7 cellular contexts compared by ENCODE assay signal in genomic region chr4:101345271-101345595, GRCh38. TPM values are rescaled to one million over a fixed set of nuclear protein-coding genes. Genes with fewer than 3 reads are reported as not detected.
DNase-seq lines count a peak whose midpoint lies in the region; ATAC-seq lines count a peak whose summit lies in the region.

No MANE protein-coding gene starts in this region.

- DNase-seq in HAP-1 (ENCODE audit: low spot score in 2 of 2) (no peak), SIG-M5 (lab: John Stamatoyannopoulos, UW) (peak; percentile 5), dedifferentiated amniotic fluid mesenchymal stem cell (ENCODE audit: extremely low spot score) (peak; percentile 36), naive B cell (no peak)

- no peaks in the 10 kb centered on the region for H3K27me3 ChIP-seq in HAP-1 (ENCODE audit: low read depth)

- H3K36me3 ChIP-seq in HAP-1 (replicated peaks), result no peaks in the 10 kb centered on the region

- no peaks in the 10 kb centered on the region for H3K27me3 Mint-ChIP-seq in naive B cell

- peaks cover 5% of the 10 kb centered on the region for H3K4me1 ChIP-seq in HAP-1

- H3K9me3 Mint-ChIP-seq in naive B cell, result no peaks in the 10 kb centered on the region

- H3K36me3 Mint-ChIP-seq in naive B cell, result peaks cover 0 to 4% of the 10 kb centered on the region in 2 donors

- H3K9me3 ChIP-seq in HAP-1, result no peaks in the 10 kb centered on the region

- H3K27ac Mint-ChIP-seq in naive B cell, result peak overlapping the region; percentile 92 to 98 (median 94)

- no peak for ATAC-seq in naive B cell (ENCODE audit: low read depth in 2 of 2)
- no peak for ATAC-seq in GM19467 (IDR thresholded peaks at IDR 0.05; ENCODE audit: unreplicated experiment)
- ATAC-seq in GM18870 (IDR thresholded peaks at IDR 0.05; ENCODE audit: unreplicated experiment), result no peak
- no peak for ATAC-seq in GM19452 (IDR thresholded peaks at IDR 0.05; ENCODE audit: unreplicated experiment)

- peak overlapping the region; percentile 78 for H3K4me3 ChIP-seq in HAP-1

- peak overlapping the region; percentile 94 to 99 (median 96) for H3K4me3 Mint-ChIP-seq in naive B cell

- in situ Hi-C loops in HAP-1 (cut with MboI; ENCODE audit: low sequenced_read_pairs), result loop anchor here (25.0 kb wide), 1 partner anchor 367 kb away; no protein-coding TSS in a partner anchor

- H3K4me1 Mint-ChIP-seq in naive B cell, result peaks cover 46 to 62% (median 53%) of the 10 kb centered on the region in 3 donors

RNA-seq across cellular contexts. Expression of gene PPP3CA, which starts 2.1 kb away (rescaled TPM):
- 10 to 100 TPM; 12.9 to 77.5 (median 19.5) TPM for polyA plus RNA-seq in naive B cell (ENCODE audit: low read depth in 6 of 6)

Comparison
In these comparisons a context has a peak if more than half of its experiments do, and no peak if none do; other contexts are left out.
1. DNase-seq: peak in SIG-M5 (single experiment) and dedifferentiated amniotic fluid mesenchymal stem cell (single experiment); none in HAP-1 (0 of 2) and naive B cell (single experiment).